Comparison of ENCODE assay signal across 1 cellular context in genomic region chr1:69919129-69919921, GRCh38.
TF ChIP-seq lines count a peak whose summit lies in the region.

No MANE protein-coding gene starts in this region.

TF ChIP-seq in WTC11, 78 proteins besides CTCF, POLR2A, EP300 and RAD21 (continued from another document):
- TF ChIP-seq E2F1 (CRISPR knock-in tag; IDR thresholded peaks at IDR 0.05), result no peak
- TF ChIP-seq USF2 (CRISPR knock-in tag; IDR thresholded peaks at IDR 0.05), result no peak
- no peak for TF ChIP-seq JAZF1 (CRISPR knock-in tag; IDR thresholded peaks at IDR 0.05)
